ENCODE assay signal across 1 cellular context in genomic region chr2:144015655-144016245, GRCh38.
TF ChIP-seq lines count a peak whose summit lies in the region.

No MANE protein-coding gene starts in this region.

TF ChIP-seq in IMR-90, 13 proteins besides CTCF, POLR2A, EP300 and RAD21:
- TF ChIP-seq RCOR1 (IDR thresholded peaks at IDR 0.05; ENCODE audit: insufficient replicate concordance, low read length) (peak; percentile 98), USF2 (IDR thresholded peaks at IDR 0.05; ENCODE audit: low read depth, low read length) (no peak), CEBPB (IDR thresholded peaks at IDR 0.05; ENCODE audit: low read depth, low read length) (peak; percentile 93), FOS (IDR thresholded peaks at IDR 0.05; ENCODE audit: low read depth, low read length) (peak; percentile 67), BHLHE40 (IDR thresholded peaks at IDR 0.05; ENCODE audit: low read depth, low read length) (peak; percentile 42), SMC3 (IDR thresholded peaks at IDR 0.05; ENCODE audit: low read depth, low read length) (no peak)
